ENCODE assay signal across 8 cellular contexts in the genomic region with DNA sequence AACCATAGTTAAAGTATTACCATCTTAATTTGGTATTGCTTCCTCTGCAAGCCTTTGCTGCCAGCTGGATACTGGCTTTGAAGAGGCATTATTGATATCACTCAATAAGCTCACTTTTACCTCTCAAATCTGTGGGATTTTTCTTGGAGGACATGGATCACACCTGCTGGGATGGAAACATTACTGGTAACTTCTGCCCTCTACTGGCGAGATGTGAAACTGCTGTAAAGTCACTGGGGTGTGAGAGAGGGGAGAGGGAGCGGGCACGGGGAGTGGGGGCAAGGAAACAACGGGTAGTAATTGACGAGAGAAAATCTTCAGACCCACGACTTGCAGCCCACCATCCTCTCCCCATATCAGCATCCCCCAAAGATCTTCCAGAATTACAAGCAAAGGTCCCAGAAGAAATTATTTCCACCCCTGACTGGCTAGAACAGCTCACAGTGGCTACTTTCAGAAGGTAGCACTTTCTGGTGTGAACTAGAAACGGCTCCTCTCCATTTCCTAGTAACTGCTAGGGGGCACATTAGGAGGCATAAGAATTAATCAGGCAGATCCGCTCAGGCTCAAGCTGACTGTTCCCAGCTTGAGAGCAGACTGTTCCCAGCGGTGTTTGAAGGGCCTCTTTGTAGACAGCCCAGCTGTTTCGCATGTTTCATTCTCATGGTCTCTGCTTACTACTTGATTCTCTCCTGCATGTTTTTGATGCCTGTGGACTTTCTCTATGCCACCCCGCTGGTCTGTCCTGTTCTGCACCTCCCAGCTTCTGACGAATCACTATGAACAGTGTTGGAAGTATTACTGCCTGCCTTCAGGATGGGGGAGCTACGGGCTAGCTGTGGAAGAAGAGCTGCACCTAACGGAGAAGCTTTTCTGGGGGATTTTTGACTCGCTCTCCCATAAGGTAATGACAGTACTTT.
DNase-seq lines count a peak whose midpoint lies in the region; ATAC-seq and TF ChIP-seq lines count a peak whose summit lies in the region.

No MANE protein-coding gene starts in this region.

- no TSS peak for BruUV-seq in mammary epithelial cell (replicated peaks; lab: Mats Ljungman, UMichigan)

- no peaks in the 10 kb centered on the region for H3K27me3 ChIP-seq in CD8-positive, alpha-beta T cell (ENCODE audit: insufficient read depth, low read length)
- no peaks in the 10 kb centered on the region for H3K27me3 ChIP-seq in mammary epithelial cell (ENCODE audit: insufficient read depth, low read length)

- ATAC-seq in CD8-positive, alpha-beta T cell, result no peak

- intact Hi-C loops in CD8-positive, alpha-beta T cell (cut with DNase I, micrococcal nuclease), result loop anchor here (10.0 kb wide), 2 partner anchors 63 to 467 kb away; no protein-coding TSS in a partner anchor
- intact Hi-C loops in mammary epithelial cell (cut with micrococcal nuclease), result loop anchor here (2.0 kb wide), 1 partner anchor 37 kb away; no protein-coding TSS in a partner anchor

- no peaks in the 10 kb centered on the region for H3K36me3 Mint-ChIP-seq in CD8-positive, alpha-beta T cell

- H3K9ac ChIP-seq in mammary epithelial cell (ENCODE audit: insufficient read depth, low read length), result no peak overlapping the region

- no peaks in the 10 kb centered on the region for H3K4me1 ChIP-seq in CD8-positive, alpha-beta T cell (ENCODE audit: insufficient read depth, low read length)
- H3K4me1 ChIP-seq in HEK293 (ENCODE audit: control insufficient read depth, insufficient read depth, low read length) (no peaks in the 10 kb centered on the region), mammary epithelial cell (ENCODE audit: insufficient read depth, low read length) (no peaks in the 10 kb centered on the region)

- no peaks in the 10 kb centered on the region for H3K9me3 Mint-ChIP-seq in CD8-positive, alpha-beta T cell

- H3K27ac ChIP-seq in CD8-positive, alpha-beta T cell (ENCODE audit: low read depth, low read length), result no peak overlapping the region
- no peak overlapping the region for H3K27ac ChIP-seq in HEK293 (ENCODE audit: extremely low read depth, low read depth, low read length)
- no peak overlapping the region for H3K27ac ChIP-seq in mammary epithelial cell (ENCODE audit: insufficient read depth, low read depth, low read length)

- H2AFZ ChIP-seq in mammary epithelial cell (ENCODE audit: low read depth, low read length), result no peak overlapping the region

- TF ChIP-seq CTCF in CD8-positive, alpha-beta T cell (IDR thresholded peaks at IDR 0.05), result peak; percentile 79
- TF ChIP-seq CTCF in HEK293 (tag by site-specific recombination; IDR thresholded peaks at IDR 0.05) (peak; percentile 9; the same call in 1 of the 2 replicates), mammary epithelial cell (conservative IDR thresholded peaks at IDR 0.05 in 1 of 2, IDR thresholded peaks at IDR 0.05 in 1 of 2; ENCODE audit: extremely low read depth in 1 of 2, insufficient read depth in 1 of 2, low read depth in 1 of 2, low read length in 2 of 2) (peak; percentile 73 to 85)

- H3K4me1 Mint-ChIP-seq in CD8-positive, alpha-beta T cell (ENCODE audit: low read depth), result peaks cover 4% of the 10 kb centered on the region

- no peaks in the 10 kb centered on the region for H3K36me3 ChIP-seq in CD8-positive, alpha-beta T cell (ENCODE audit: insufficient read depth, low read length)
- no peaks in the 10 kb centered on the region for H3K36me3 ChIP-seq in HEK293 (ENCODE audit: control insufficient read depth in 2 of 2, insufficient read depth in 1 of 2, low read length in 2 of 2)
- no peaks in the 10 kb centered on the region for H3K36me3 ChIP-seq in mammary epithelial cell (ENCODE audit: insufficient read depth, low read length)

- H3K9me3 ChIP-seq in CD8-positive, alpha-beta T cell (ENCODE audit: low read length), result no peaks in the 10 kb centered on the region
- H3K9me3 ChIP-seq in HEK293 (ENCODE audit: control insufficient read depth, insufficient read depth, low read depth, low read length), result no peaks in the 10 kb centered on the region
- H3K9me3 ChIP-seq in mammary epithelial cell (replicated peaks; ENCODE audit: insufficient read depth, low read length), result no peaks in the 10 kb centered on the region

- no peaks in the 10 kb centered on the region for H3K79me2 ChIP-seq in mammary epithelial cell (ENCODE audit: insufficient read depth, low read length)

- CTCF ChIA-PET in CD8-positive, alpha-beta T cell (lab: Charles Lee), result interaction anchor here (0.6 to 3.2 kb wide), 15 partner anchors 10 to 446 kb away, joined by 3 to 16 read pairs (median 3); no protein-coding TSS in a partner anchor
- CTCF ChIA-PET in HEK293 (lab: Yijun Ruan, JAX), result interaction anchor here (0.5 to 2.9 kb wide), 41 partner anchors 9 to 1087 kb away, joined by 3 to 15 read pairs (median 3); a partner anchor contains a TSS
- CTCF ChIA-PET in mammary epithelial cell (lab: Charles Lee; ENCODE audit: low non-redundant PET), result interaction anchor here (0.6 to 1.3 kb wide), 7 partner anchors 37 to 801 kb away, joined by 3 to 10 read pairs (median 5); no protein-coding TSS in a partner anchor

- peak in 3 of 7 experiments; percentile 22 to 50 (median 26) for DNase-seq in CD8-positive, alpha-beta T cell
- DNase-seq in RKO (ENCODE audit: low spot score) (peak; percentile 11), mammary epithelial cell (peak; percentile 13), kidney tubule cell (ENCODE audit: low spot score) (peak; percentile 55), superior temporal gyrus (ENCODE audit: extremely low spot score) (peak; percentile 76), cortex of kidney (lab: John Stamatoyannopoulos, UW) (no peak), GOT3 (lab: John Stamatoyannopoulos, UW) (no peak)

- H3K27me3 Mint-ChIP-seq in CD8-positive, alpha-beta T cell (ENCODE audit: low read depth), result peaks cover 2% of the 10 kb centered on the region

- dilution Hi-C loops in mammary epithelial cell (cut with HindIII; ENCODE audit: low sequenced_read_pairs), result no loop called here

- in situ Hi-C loops in mammary epithelial cell (cut with MboI; ENCODE audit: low sequenced_read_pairs in 2 of 2), result loop anchor here (10.0 to 25.0 kb wide), 2 partner anchors 224 to 503 kb away; a partner anchor contains a TSS

- no peaks in the 10 kb centered on the region for H4K20me1 ChIP-seq in mammary epithelial cell (ENCODE audit: insufficient read depth, low read length)

- H3K27ac Mint-ChIP-seq in CD8-positive, alpha-beta T cell, result no peak overlapping the region

- H3K4me3 ChIP-seq in CD8-positive, alpha-beta T cell (ENCODE audit: low read depth, low read length), result no peak overlapping the region
- H3K4me3 ChIP-seq in HEK293 (ENCODE audit: low read depth, low read length) (no peak overlapping the region), mammary epithelial cell (replicated peaks in 1 of 3; ENCODE audit: insufficient read depth in 1 of 3, low read depth in 2 of 3, low read length in 3 of 3) (no peak overlapping the region)

- no peak overlapping the region for H3K4me2 ChIP-seq in mammary epithelial cell (ENCODE audit: insufficient read depth, low read depth, low read length)

- no peak overlapping the region for H3K4me3 Mint-ChIP-seq in CD8-positive, alpha-beta T cell

- 63% methylated on average over 9 of the region's 15 CpGs for WGBS in mammary epithelial cell (ENCODE audit: low coverage, missing lambda C conversion rate)

- POLR2A ChIA-PET in CD8-positive, alpha-beta T cell (lab: Charles Lee), result no interaction called here
- POLR2A ChIA-PET in HEK293 (lab: Yijun Ruan, JAX), result no interaction called here

TF ChIP-seq in HEK293, 187 proteins besides CTCF, POLR2A, EP300 and RAD21 (continues in another document):
- TF ChIP-seq ZNF549 (tag by site-specific recombination; IDR thresholded peaks at IDR 0.05) (no peak), ZBTB1 (tag by site-specific recombination; IDR thresholded peaks at IDR 0.05) (no peak), ZSCAN30 (tag by site-specific recombination; IDR thresholded peaks at IDR 0.05) (no peak), ZBTB7A (tag by site-specific recombination; IDR thresholded peaks at IDR 0.05; ENCODE audit: low read depth) (no peak), ZIC2 (tag by site-specific recombination; IDR thresholded peaks at IDR 0.05) (peak; percentile 40), ZNF23 (tag by site-specific recombination; IDR thresholded peaks at IDR 0.05; ENCODE audit: borderline replicate concordance) (no peak), ZNF529 (tag by site-specific recombination; IDR thresholded peaks at IDR 0.05; ENCODE audit: insufficient replicate concordance) (no peak), ZNF274 (IDR thresholded peaks at IDR 0.05; ENCODE audit: low read length) (no peak), ZNF274 (tag by site-specific recombination; IDR thresholded peaks at IDR 0.05; ENCODE audit: borderline replicate concordance) (no peak)
- TF ChIP-seq, protein P1, sequence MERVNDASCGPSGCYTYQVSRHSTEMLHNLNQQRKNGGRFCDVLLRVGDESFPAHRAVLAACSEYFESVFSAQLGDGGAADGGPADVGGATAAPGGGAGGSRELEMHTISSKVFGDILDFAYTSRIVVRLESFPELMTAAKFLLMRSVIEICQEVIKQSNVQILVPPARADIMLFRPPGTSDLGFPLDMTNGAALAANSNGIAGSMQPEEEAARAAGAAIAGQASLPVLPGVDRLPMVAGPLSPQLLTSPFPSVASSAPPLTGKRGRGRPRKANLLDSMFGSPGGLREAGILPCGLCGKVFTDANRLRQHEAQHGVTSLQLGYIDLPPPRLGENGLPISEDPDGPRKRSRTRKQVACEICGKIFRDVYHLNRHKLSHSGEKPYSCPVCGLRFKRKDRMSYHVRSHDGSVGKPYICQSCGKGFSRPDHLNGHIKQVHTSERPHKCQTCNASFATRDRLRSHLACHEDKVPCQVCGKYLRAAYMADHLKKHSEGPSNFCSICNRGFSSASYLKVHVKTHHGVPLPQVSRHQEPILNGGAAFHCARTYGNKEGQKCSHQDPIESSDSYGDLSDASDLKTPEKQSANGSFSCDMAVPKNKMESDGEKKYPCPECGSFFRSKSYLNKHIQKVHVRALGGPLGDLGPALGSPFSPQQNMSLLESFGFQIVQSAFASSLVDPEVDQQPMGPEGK (tag by site-specific recombination; IDR thresholded peaks at IDR 0.05), result 0 out of 2 replicates have a peak, but pooled peaks have one; percentile 32

Comparison
In these comparisons a context has a peak if more than half of its experiments do, and no peak if none do; other contexts are left out.
1. DNase-seq: peak in RKO (single experiment), mammary epithelial cell (single experiment), kidney tubule cell (single experiment) and superior temporal gyrus (single experiment); none in cortex of kidney (single experiment) and GOT3 (single experiment).
2. CTCF ChIP-seq: peak in every context shown above with its lines; median percentile 79 in CD8-positive, alpha-beta T cell; 79 in mammary epithelial cell; 9 in HEK293.